In the genomic region with DNA sequence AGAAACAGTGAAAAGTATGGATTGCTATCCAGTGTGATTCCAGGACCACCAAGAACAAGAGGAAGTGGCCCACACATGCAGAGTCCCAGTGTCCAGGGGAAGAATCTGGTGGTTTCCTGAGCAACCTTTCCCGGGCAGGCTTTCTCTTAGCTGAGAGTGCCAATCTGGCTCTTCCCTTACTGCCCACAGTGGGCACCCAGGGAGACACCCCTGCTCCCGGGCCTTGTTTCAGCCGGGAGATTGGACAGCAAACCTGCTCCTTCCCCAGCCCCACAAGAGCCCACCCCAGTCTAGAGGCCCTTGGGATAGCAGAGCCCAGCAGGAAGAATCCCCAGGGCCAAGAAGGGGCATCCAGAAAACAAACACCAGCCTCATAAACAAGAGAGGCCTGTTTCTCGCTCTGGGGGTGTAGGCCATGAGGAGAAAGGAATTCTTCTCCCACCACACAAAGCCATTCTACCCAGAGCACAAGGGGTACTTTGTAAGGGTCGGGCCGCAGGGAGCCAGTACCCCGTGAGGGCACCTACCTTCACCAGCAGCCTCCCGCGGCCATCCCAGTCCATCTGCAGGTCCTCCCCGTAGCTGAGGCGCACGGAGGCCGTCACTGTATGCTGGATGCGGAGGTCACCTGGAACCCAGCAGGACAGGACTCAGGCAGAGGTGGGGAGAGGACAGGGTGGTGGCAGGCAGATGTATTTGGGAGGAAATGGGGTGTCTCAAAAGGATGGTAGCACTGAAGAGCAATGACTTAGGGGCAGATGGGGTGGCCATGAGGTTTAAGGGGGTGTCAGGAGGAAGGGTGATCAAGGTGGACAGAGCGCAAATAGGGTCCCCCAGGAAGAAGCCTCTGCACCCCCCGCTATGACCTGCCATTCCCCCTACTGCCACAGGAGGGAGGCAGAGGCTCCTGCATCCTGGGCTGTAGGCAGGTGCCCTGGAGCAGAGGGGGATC, we compare ENCODE assay signal across 8 cellular contexts.
DNase-seq lines count a peak whose midpoint lies in the region; ATAC-seq lines count a peak whose summit lies in the region.

No MANE protein-coding gene starts in this region.

- DNase-seq in NCI-H187 (lab: John Stamatoyannopoulos, UW) = peak; percentile 23 to 48
- DNase-seq in NCI-H187 treated with DMSO at 0.1 percent for 48 hours (lab: John Stamatoyannopoulos, UW) = no peak
- DNase-seq in NCI-H1105 treated with DMSO at 0.1 percent for 48 hours (lab: John Stamatoyannopoulos, UW) = peak; percentile 44
- peak; percentile 88 for DNase-seq in activated CD4-positive, alpha-beta T cell treated with anti-CD3 and anti-CD28 coated beads, Interleukin-2, amount 10 ng/mL, durations not matched to agents 24 days and 14 days
- DNase-seq in ecto neural progenitor cell (ENCODE audit: low spot score) = peak; percentile 83
- DNase-seq in memory B cell (ENCODE audit: low spot score in 2 of 2) = peak; percentile 54 to 61
- DNase-seq in stimulated activated CD8-positive, alpha-beta memory T cell treated with anti-CD3 and anti-CD28 coated beads, Interleukin-4, amount 100 ng/mL, for 48 hours = peak; percentile 77
- no peak for DNase-seq in NK-92 treated with Interleukin-12 subunit alpha and Interleukin-12 subunit beta, amount 100 ng/mL, for 24 hours (lab: John Stamatoyannopoulos, UW)

- no peaks in the 10 kb centered on the region for H3K9me3 Mint-ChIP-seq in activated CD4-positive, alpha-beta T cell treated with anti-CD3 and anti-CD28 coated beads, Interleukin-2, amount 10 ng/mL, durations not matched to agents 24 days and 14 days
- no peaks in the 10 kb centered on the region for H3K9me3 Mint-ChIP-seq in memory B cell

- peak; percentile 87 for ATAC-seq in memory B cell (ENCODE audit: low read depth)

- intact Hi-C loops in activated CD4-positive, alpha-beta T cell treated with anti-CD3 and anti-CD28 coated beads, Interleukin-2, amount 10 ng/mL, durations not matched to agents 24 days and 14 days (cut with micrococcal nuclease) = loop anchor here (1.0 to 5.0 kb wide), 3 partner anchors 135 to 223 kb away; no protein-coding TSS in a partner anchor

- H3K36me3 Mint-ChIP-seq in activated CD4-positive, alpha-beta T cell treated with anti-CD3 and anti-CD28 coated beads, Interleukin-2, amount 10 ng/mL, durations not matched to agents 24 days and 14 days (ENCODE audit: low read depth) = no peaks in the 10 kb centered on the region
- H3K36me3 Mint-ChIP-seq in memory B cell = no peaks in the 10 kb centered on the region

- no peak overlapping the region for H3K4me3 Mint-ChIP-seq in activated CD4-positive, alpha-beta T cell treated with anti-CD3 and anti-CD28 coated beads, Interleukin-2, amount 10 ng/mL, durations not matched to agents 24 days and 14 days
- no peak overlapping the region for H3K4me3 Mint-ChIP-seq in memory B cell

- H3K27me3 Mint-ChIP-seq in activated CD4-positive, alpha-beta T cell treated with anti-CD3 and anti-CD28 coated beads, Interleukin-2, amount 10 ng/mL, durations not matched to agents 24 days and 14 days = peaks cover 8% of the 10 kb centered on the region
- peaks cover 12% of the 10 kb centered on the region for H3K27me3 Mint-ChIP-seq in memory B cell

- H3K27ac Mint-ChIP-seq in activated CD4-positive, alpha-beta T cell treated with anti-CD3 and anti-CD28 coated beads, Interleukin-2, amount 10 ng/mL, durations not matched to agents 24 days and 14 days = no peak overlapping the region
- H3K27ac Mint-ChIP-seq in memory B cell = no peak overlapping the region

- H3K4me1 Mint-ChIP-seq in activated CD4-positive, alpha-beta T cell treated with anti-CD3 and anti-CD28 coated beads, Interleukin-2, amount 10 ng/mL, durations not matched to agents 24 days and 14 days = peaks cover 4% of the 10 kb centered on the region
- peaks cover 2% of the 10 kb centered on the region for H3K4me1 Mint-ChIP-seq in memory B cell

Comparison
In these comparisons a context has a peak if more than half of its experiments do, and no peak if none do; other contexts are left out.
1. DNase-seq: peak in NCI-H187 (2 of 2), NCI-H1105 treated with DMSO at 0.1 percent for 48 hours (single experiment), activated CD4-positive, alpha-beta T cell treated with anti-CD3 and anti-CD28 coated beads, Interleukin-2, amount 10 ng/mL, durations not matched to agents 24 days and 14 days (single experiment), ecto neural progenitor cell (single experiment), memory B cell (2 of 2) and stimulated activated CD8-positive, alpha-beta memory T cell treated with anti-CD3 and anti-CD28 coated beads, Interleukin-4, amount 100 ng/mL, for 48 hours (single experiment); none in NCI-H187 treated with DMSO at 0.1 percent for 48 hours (single experiment) and NK-92 treated with Interleukin-12 subunit alpha and Interleukin-12 subunit beta, amount 100 ng/mL, for 24 hours (single experiment).